ENCODE assay signal across 21 cellular contexts in genomic region chr6:81340946-81341345, GRCh38.
A peak's percentile ranks its signal among the peaks of the same experiment; 100 is the strongest.
DNase-seq lines count a peak whose midpoint lies in the region; ATAC-seq and TF ChIP-seq lines count a peak whose summit lies in the region.
"Had no signal": no experiment of that assay in that cellular context is flagged by ENCODE, and none has a peak within 500 bp of the region (broad histone marks: within the 10 kb centered on the region; RNA-seq: fewer than 3 reads in every experiment).

No MANE protein-coding gene starts in this region.

- intact Hi-C loops in breast epithelium (cut with DNase I; ENCODE audit: low total_unique reads): loop anchor here (5.0 kb wide), 1 partner anchor 884 kb away; no protein-coding TSS in a partner anchor

- no peaks in the 10 kb centered on the region for H3K27me3 Mint-ChIP-seq in natural killer cell treated with Interleukin-12 subunit alpha and Interleukin-12 subunit beta and Interleukin-15 and Interleukin-18, amount 100 ng/mL, for 72 hours
- H3K27me3 Mint-ChIP-seq: B cell; CD4-positive, alpha-beta T cell had no signal

- H3K27me3 ChIP-seq in breast epithelium: no peaks in the 10 kb centered on the region
- H3K27me3 ChIP-seq: BLaER1 treated with 17β-estradiol and CSF1 and Interleukin-3, amounts not matched to agents 10 nM and 100 nM had no signal

- no peaks in the 10 kb centered on the region for H3K4me1 Mint-ChIP-seq in natural killer cell treated with Interleukin-12 subunit alpha and Interleukin-12 subunit beta and Interleukin-15 and Interleukin-18, amount 100 ng/mL, for 72 hours (ENCODE audit: low read depth in 2 of 2)
- H3K4me1 Mint-ChIP-seq: B cell had no signal

- no peak overlapping the region for H3K27ac ChIP-seq in breast epithelium
- H3K27ac ChIP-seq: 22Rv1; A549; BLaER1 treated with 17β-estradiol and CSF1 and Interleukin-3, amounts not matched to agents 10 nM and 100 nM; C4-2B had no signal

- H3K4me3 Mint-ChIP-seq in natural killer cell treated with Interleukin-12 subunit alpha and Interleukin-12 subunit beta and Interleukin-15 and Interleukin-18, amount 100 ng/mL, for 72 hours: no peak overlapping the region
- H3K4me3 Mint-ChIP-seq: B cell; CD4-positive, alpha-beta T cell; CD8-positive, alpha-beta T cell had no signal

- DNase-seq in EH (ENCODE audit: low read depth) (peak; percentile 15), ELR (ENCODE audit: low read depth) (peak; percentile 2), RPMI7951 (ENCODE audit: low read depth) (peak; percentile 33), islet precursor cell (peak; percentile 58), NCI-H526 treated with DMSO at 0.1 percent for 48 hours (lab: John Stamatoyannopoulos, UW) (no peak), breast epithelium (ENCODE audit: low spot score in 2 of 2) (no peak)
- DNase-seq in central memory CD4-positive, alpha-beta T cell: no peak
- DNase-seq in natural killer cell treated with Interleukin-12 subunit alpha and Interleukin-12 subunit beta and Interleukin-15 and Interleukin-18, amount 100 ng/mL, for 72 hours (ENCODE audit: low spot score): no peak
- DNase-seq: AML-193; Caco-2; Calu3; CD4-positive, alpha-beta T cell; CD8-positive, alpha-beta T cell; DMS79 treated with DMSO at 0.1 percent for 48 hours; GDM1 had no signal

- ATAC-seq in natural killer cell treated with Interleukin-12 subunit alpha and Interleukin-12 subunit beta and Interleukin-15 and Interleukin-18, amount 100 ng/mL, for 72 hours: no peak
- ATAC-seq: A549; CD8-positive, alpha-beta T cell; GM12878 had no signal

- no peak for TF ChIP-seq POLR2A in breast epithelium (IDR thresholded peaks at IDR 0.05)

- H3K36me3 Mint-ChIP-seq in natural killer cell treated with Interleukin-12 subunit alpha and Interleukin-12 subunit beta and Interleukin-15 and Interleukin-18, amount 100 ng/mL, for 72 hours: peaks cover 4% of the 10 kb centered on the region
- H3K36me3 Mint-ChIP-seq: CD8-positive, alpha-beta T cell had no signal

- TF ChIP-seq CTCF in breast epithelium (IDR thresholded peaks at IDR 0.05): no peak

- peaks cover 19% of the 10 kb centered on the region for H3K9me3 Mint-ChIP-seq in natural killer cell treated with Interleukin-12 subunit alpha and Interleukin-12 subunit beta and Interleukin-15 and Interleukin-18, amount 100 ng/mL, for 72 hours

- H3K36me3 ChIP-seq in breast epithelium: no peaks in the 10 kb centered on the region
- H3K36me3 ChIP-seq: BLaER1 treated with 17β-estradiol and CSF1 and Interleukin-3, amounts not matched to agents 10 nM and 100 nM had no signal

- H3K4me1 ChIP-seq in breast epithelium: no peaks in the 10 kb centered on the region
- H3K4me1 ChIP-seq: A549; BLaER1 treated with 17β-estradiol and CSF1 and Interleukin-3, amounts not matched to agents 10 nM and 100 nM; Caco-2 had no signal

- no peak overlapping the region for H3K27ac Mint-ChIP-seq in natural killer cell treated with Interleukin-12 subunit alpha and Interleukin-12 subunit beta and Interleukin-15 and Interleukin-18, amount 100 ng/mL, for 72 hours
- H3K27ac Mint-ChIP-seq: B cell; CD4-positive, alpha-beta T cell; CD8-positive, alpha-beta T cell had no signal

- H3K4me3 ChIP-seq in breast epithelium: no peak overlapping the region
- H3K4me3 ChIP-seq: A549; BLaER1 treated with 17β-estradiol and CSF1 and Interleukin-3, amounts not matched to agents 10 nM and 100 nM; GM12878 had no signal

- no peaks in the 10 kb centered on the region for H3K9me3 ChIP-seq in breast epithelium
- H3K9me3 ChIP-seq: A549; BLaER1 treated with 17β-estradiol and CSF1 and Interleukin-3, amounts not matched to agents 10 nM and 100 nM; Caco-2 had no signal

Comparison
In these comparisons a context has a peak if more than half of its experiments do, and no peak if none do; other contexts are left out.
1. DNase-seq: peak in EH (single experiment), ELR (single experiment), RPMI7951 (single experiment) and islet precursor cell (single experiment); none in central memory CD4-positive, alpha-beta T cell (single experiment), NCI-H526 treated with DMSO at 0.1 percent for 48 hours (single experiment), breast epithelium (0 of 2) and natural killer cell treated with Interleukin-12 subunit alpha and Interleukin-12 subunit beta and Interleukin-15 and Interleukin-18, amount 100 ng/mL, for 72 hours (single experiment).